In genomic region chr2:214484701-214485100, GRCh38 we compare ENCODE assay signal across 18 cellular contexts.
DNase-seq lines count a peak whose midpoint lies in the region; ATAC-seq and TF ChIP-seq lines count a peak whose summit lies in the region.
"Had no signal": no experiment of that assay in that cellular context is flagged by ENCODE, and none has a peak within 500 bp of the region (broad histone marks: within the 10 kb centered on the region; RNA-seq: fewer than 3 reads in every experiment).

No MANE protein-coding gene starts in this region.

- DNase-seq in NCI-H2029 treated with DMSO at 0.1 percent for 48 hours (lab: John Stamatoyannopoulos, UW) (peak; percentile 31), NCI-H2029 (lab: John Stamatoyannopoulos, UW) (no peak), NCI-H226 (peak; percentile 10), omental fat pad (ENCODE audit: low spot score) (no peak), RKO (ENCODE audit: low spot score) (no peak), iPS-NIHi11 (ENCODE audit: low spot score) (no peak)
- DNase-seq: Caco-2; CD4-positive, CD25-positive, alpha-beta regulatory T cell; CD8-positive, alpha-beta T cell; DND-41; H9 had no signal

- no peak for TF ChIP-seq CTCF in omental fat pad (IDR thresholded peaks at IDR 0.05)

- no peaks in the 10 kb centered on the region for H3K9me3 ChIP-seq in skeletal muscle tissue (ENCODE audit: control insufficient read depth in 3 of 3, low read length in 3 of 3)
- H3K9me3 ChIP-seq: BLaER1, Caco-2 had no signal

- H3K27ac ChIP-seq in skeletal muscle tissue (ENCODE audit: low read depth, low read length): peak overlapping the region; percentile 50
- H3K27ac ChIP-seq: 22Rv1, BLaER1, C4-2B had no signal

- ATAC-seq in omental fat pad (ENCODE audit: low FRiP score) (peak; percentile 83), GM21515 (IDR thresholded peaks at IDR 0.05; ENCODE audit: unreplicated experiment) (no peak)
- ATAC-seq: CD8-positive, alpha-beta T cell; GM23338; HCT116 had no signal

- H3K27me3 ChIP-seq in skeletal muscle tissue (ENCODE audit: control insufficient read depth in 3 of 3, insufficient read depth in 3 of 3, low read length in 3 of 3): no peaks in the 10 kb centered on the region
- H3K27me3 ChIP-seq: BLaER1 had no signal

- H3K36me3 ChIP-seq in skeletal muscle tissue (ENCODE audit: control insufficient read depth in 3 of 3, insufficient read depth in 3 of 3, low read length in 3 of 3): no peaks in the 10 kb centered on the region
- H3K36me3 ChIP-seq: BLaER1 had no signal

- H3K4me3 ChIP-seq in skeletal muscle tissue (ENCODE audit: low read length in 3 of 3): no peak overlapping the region
- H3K4me3 ChIP-seq: BLaER1, GM23338 had no signal

- peaks cover 6 to 22% (median 18%) of the 10 kb centered on the region in 3 donors for H3K4me1 ChIP-seq in skeletal muscle tissue (ENCODE audit: control insufficient read depth in 3 of 3, insufficient read depth in 3 of 3, low read length in 3 of 3)
- H3K4me1 ChIP-seq: Caco-2 had no signal

- no peak overlapping the region for H3K9ac ChIP-seq in skeletal muscle tissue (ENCODE audit: low read depth in 1 of 3, low read length in 3 of 3)
- H3K9ac ChIP-seq: BLaER1 had no signal

Comparison
In these comparisons a context has a peak if more than half of its experiments do, and no peak if none do; other contexts are left out.
1. DNase-seq: peak in NCI-H2029 treated with DMSO at 0.1 percent for 48 hours (single experiment) and NCI-H226 (single experiment); none in NCI-H2029 (single experiment), omental fat pad (single experiment), RKO (single experiment) and iPS-NIHi11 (single experiment).